19 cellular contexts compared by ENCODE assay signal in genomic region chr16:55955845-55956244, GRCh38.
DNase-seq lines count a peak whose midpoint lies in the region; ATAC-seq and TF ChIP-seq lines count a peak whose summit lies in the region.
"Had no signal": no experiment of that assay in that cellular context is flagged by ENCODE, and none has a peak within 500 bp of the region (broad histone marks: within the 10 kb centered on the region; RNA-seq: fewer than 3 reads in every experiment).

No MANE protein-coding gene starts in this region.

- TF ChIP-seq CTCF in GM20000 (IDR thresholded peaks at IDR 0.05; ENCODE audit: extremely low read depth, missing control alignments): no peak

- no peak overlapping the region for H3K27ac ChIP-seq in Karpas-422 (ENCODE audit: low read length)
- H3K27ac ChIP-seq: breast epithelium had no signal

- H3K9me3 ChIP-seq in Karpas-422 (ENCODE audit: low read length): no peaks in the 10 kb centered on the region
- H3K9me3 ChIP-seq: breast epithelium had no signal

- intact Hi-C loops in left ventricle myocardium superior (cut with micrococcal nuclease): no loop called here

- no peak overlapping the region for H3K9ac ChIP-seq in Karpas-422 (ENCODE audit: low read length)

- DNase-seq in Karpas-422 (peak; percentile 61), RPMI7951 (ENCODE audit: low read depth) (peak; percentile 10), left ventricle myocardium superior (peak; percentile 84), HT-29 (ENCODE audit: low spot score) (no peak), GM20000 (ENCODE audit: low spot score) (no peak)
- DNase-seq: activated CD4-positive, alpha-beta T cell treated with anti-CD3 and anti-CD28 coated beads for 48 hours; effector CD8-positive, alpha-beta T cell; NCI-H1105 treated with DMSO at 0.1 percent for 48 hours; NCI-H526 had no signal

- H3K9me2 ChIP-seq in Karpas-422 (replicated peaks; ENCODE audit: insufficient read depth, low read length): no peaks in the 10 kb centered on the region

- no peaks in the 10 kb centered on the region for H3K79me2 ChIP-seq in Karpas-422 (ENCODE audit: low read length)

- ATAC-seq in left ventricle myocardium superior: peak; percentile 98
- ATAC-seq in stimulated activated memory B cell treated with anti-CD40 and anti-IgM and Interleukin-4, amounts not matched to agents 10 μg/mL and 1 μg/mL and 100 μg/mL, for 72 hours: peak; percentile 25
- no peak for ATAC-seq in HG03342 (IDR thresholded peaks at IDR 0.05; ENCODE audit: unreplicated experiment)
- ATAC-seq: K562 had no signal

- no peak overlapping the region for H3K4me3 Mint-ChIP-seq in stimulated activated memory B cell treated with anti-CD40 and anti-IgM and Interleukin-4, amounts not matched to agents 10 μg/mL and 1 μg/mL and 100 μg/mL, for 72 hours
- H3K4me3 Mint-ChIP-seq: activated naive CD8-positive, alpha-beta T cell; CD14-positive monocyte; memory B cell; neural crest cell; stimulated activated naive CD8-positive, alpha-beta T cell treated with anti-CD3 and anti-CD28 coated beads, Interleukin-15, Interleukin-2, amounts not matched to agents 100 ng/mL and 50 ng/mL, for 24 hours; T-helper 2 cell treated with Interferon-gamma antibody and Interleukin-4, amounts not matched to agents 5 μg/mL and 100 μg/mL, for 36 hours had no signal

- no peaks in the 10 kb centered on the region for H4K20me1 ChIP-seq in Karpas-422 (ENCODE audit: insufficient read depth, low read depth, low read length)

- H3K27me3 ChIP-seq in Karpas-422 (ENCODE audit: low read length): no peaks in the 10 kb centered on the region
- H3K27me3 ChIP-seq: breast epithelium had no signal

- H3K27me3 Mint-ChIP-seq in stimulated activated memory B cell treated with anti-CD40 and anti-IgM and Interleukin-4, amounts not matched to agents 10 μg/mL and 1 μg/mL and 100 μg/mL, for 72 hours: peaks cover 22% of the 10 kb centered on the region

- peaks cover 9% of the 10 kb centered on the region for H3K9me3 Mint-ChIP-seq in stimulated activated memory B cell treated with anti-CD40 and anti-IgM and Interleukin-4, amounts not matched to agents 10 μg/mL and 1 μg/mL and 100 μg/mL, for 72 hours

- H3K4me1 ChIP-seq in Karpas-422 (ENCODE audit: low read length): peaks cover 9% of the 10 kb centered on the region
- H3K4me1 ChIP-seq: breast epithelium had no signal

- no peak overlapping the region for H3K4me3 ChIP-seq in Karpas-422 (ENCODE audit: low read length)
- H3K4me3 ChIP-seq: breast epithelium, K562 had no signal

- no peak overlapping the region for H3K27ac Mint-ChIP-seq in stimulated activated memory B cell treated with anti-CD40 and anti-IgM and Interleukin-4, amounts not matched to agents 10 μg/mL and 1 μg/mL and 100 μg/mL, for 72 hours
- H3K27ac Mint-ChIP-seq: activated naive CD8-positive, alpha-beta T cell; memory B cell; stimulated activated naive CD8-positive, alpha-beta T cell treated with anti-CD3 and anti-CD28 coated beads, Interleukin-15, Interleukin-2, amounts not matched to agents 100 ng/mL and 50 ng/mL, for 24 hours; T-helper 2 cell treated with Interferon-gamma antibody and Interleukin-4, amounts not matched to agents 5 μg/mL and 100 μg/mL, for 36 hours had no signal

- H3K4me1 Mint-ChIP-seq in stimulated activated memory B cell treated with anti-CD40 and anti-IgM and Interleukin-4, amounts not matched to agents 10 μg/mL and 1 μg/mL and 100 μg/mL, for 72 hours: no peaks in the 10 kb centered on the region
- H3K4me1 Mint-ChIP-seq: CD14-positive monocyte, memory B cell, neural crest cell had no signal

- H3K36me3 ChIP-seq in Karpas-422 (ENCODE audit: insufficient read depth, low read length): no peaks in the 10 kb centered on the region
- H3K36me3 ChIP-seq: breast epithelium had no signal

- H3K4me2 ChIP-seq in Karpas-422 (ENCODE audit: low read depth, low read length, poor library complexity, severe bottlenecking): no peak overlapping the region

- no peak overlapping the region for H2AFZ ChIP-seq in Karpas-422 (ENCODE audit: low read length)

- peaks cover 6% of the 10 kb centered on the region for H3K36me3 Mint-ChIP-seq in stimulated activated memory B cell treated with anti-CD40 and anti-IgM and Interleukin-4, amounts not matched to agents 10 μg/mL and 1 μg/mL and 100 μg/mL, for 72 hours
- H3K36me3 Mint-ChIP-seq: activated naive CD8-positive, alpha-beta T cell; CD14-positive monocyte had no signal

Comparison
In these comparisons a context has a peak if more than half of its experiments do, and no peak if none do; other contexts are left out.
1. DNase-seq: peak in Karpas-422 (single experiment), RPMI7951 (single experiment) and left ventricle myocardium superior (single experiment); none in HT-29 (single experiment) and GM20000 (single experiment).